Comparison of ENCODE assay signal across 8 cellular contexts in genomic region chr4:89158884-89159503, GRCh38. TPM values are rescaled to one million over a fixed set of nuclear protein-coding genes. Genes with fewer than 3 reads are reported as not detected.
A peak's percentile ranks its signal among the peaks of the same experiment; 100 is the strongest.
DNase-seq lines count a peak whose midpoint lies in the region; FAIRE-seq and TF ChIP-seq lines count a peak whose summit lies in the region.

No MANE protein-coding gene starts in this region.

- TF ChIP-seq CTCF in HL-60 (IDR thresholded peaks at IDR 0.05; ENCODE audit: insufficient read depth, low read length): peak; percentile 52
- peak; percentile 43 to 86 (median 76) for TF ChIP-seq CTCF in Peyer's patch (IDR thresholded peaks at IDR 0.05)
- TF ChIP-seq CTCF in epithelial cell of proximal tubule (conservative IDR thresholded peaks at IDR 0.05; ENCODE audit: low read depth, low read length): peak; percentile 72
- peak; percentile 79 for TF ChIP-seq CTCF in nephron progenitor cell (IDR thresholded peaks at IDR 0.05)

- no peaks in the 10 kb centered on the region for H3K9me3 Mint-ChIP-seq in nephron progenitor cell

- no peaks in the 10 kb centered on the region for H3K36me3 Mint-ChIP-seq in nephron progenitor cell (ENCODE audit: low read depth)

- no peaks in the 10 kb centered on the region for H3K9me3 ChIP-seq in Peyer's patch

- H3K4me3 ChIP-seq in HL-60 (replicated peaks; ENCODE audit: insufficient read depth, low read length) (no peak overlapping the region), Peyer's patch (no peak overlapping the region), epithelial cell of proximal tubule (ENCODE audit: low read depth, low read length) (no peak overlapping the region)

- H3K4me1 Mint-ChIP-seq in nephron progenitor cell: peaks cover 7% of the 10 kb centered on the region

- peak; percentile 80 for FAIRE-seq in GM12891 (lab: Jason Lieb, UNC)

- H3K4me1 ChIP-seq in Peyer's patch: no peaks in the 10 kb centered on the region

- no peak for TF ChIP-seq POLR2A in GM12891 (IDR thresholded peaks at IDR 0.05; ENCODE audit: low read depth, low read length)
- TF ChIP-seq POLR2A in Peyer's patch (IDR thresholded peaks at IDR 0.05): no peak

- DNase-seq in AG08396 (ENCODE audit: low spot score) (peak; percentile 35), GM12891 (ENCODE audit: insufficient read length, low spot score) (no peak), HL-60 (ENCODE audit: low read depth in 1 of 2, low spot score in 1 of 2) (peak in 1 of 2 experiments; percentile 4), Peyer's patch (no peak), epithelial cell of proximal tubule (ENCODE audit: low read depth) (no peak), nephron progenitor cell (no peak), KG1 (lab: John Stamatoyannopoulos, UW) (no peak), ureter (ENCODE audit: low spot score) (no peak)

- H3K4me3 Mint-ChIP-seq in nephron progenitor cell: no peak overlapping the region

- H3K27me3 ChIP-seq in HL-60 (ENCODE audit: insufficient read depth, poor library complexity, severe bottlenecking) (peaks cover 3% of the 10 kb centered on the region), Peyer's patch (no peaks in the 10 kb centered on the region)

- H3K27ac Mint-ChIP-seq in nephron progenitor cell: no peak overlapping the region

- H3K27ac ChIP-seq in HL-60 (replicated peaks) (no peak overlapping the region), Peyer's patch (no peak overlapping the region)

- H3K36me3 ChIP-seq in Peyer's patch: no peaks in the 10 kb centered on the region

- peaks cover 21% of the 10 kb centered on the region for H3K27me3 Mint-ChIP-seq in nephron progenitor cell (ENCODE audit: low read depth, poor library complexity)

TF ChIP-seq in GM12891, 5 proteins besides CTCF, POLR2A, EP300 and RAD21:
- TF ChIP-seq POLR2AphosphoS5 (IDR thresholded peaks at IDR 0.05; ENCODE audit: low read depth, low read length) (no peak), PAX5 (IDR thresholded peaks at IDR 0.05; ENCODE audit: insufficient read depth, low read length, severe bottlenecking) (no peak), SPI1 (IDR thresholded peaks at IDR 0.05; ENCODE audit: low read depth, low read length) (no peak), POU2F2 (IDR thresholded peaks at IDR 0.05; ENCODE audit: low read depth, low read length) (no peak), TAF1 (IDR thresholded peaks at IDR 0.05; ENCODE audit: low read depth, low read length) (no peak)

RNA-seq across cellular contexts. Expression of gene TIGD2, which starts 47.7 kb away (rescaled TPM):
- 1.8 TPM for polyA plus RNA-seq in GM12891 (2012; ENCODE audit: low read depth, missing spikeins)
- 10 to 100 TPM; 12.4 to 17.7 (median 14.2) TPM for total RNA-seq in Peyer's patch
- total RNA-seq in epithelial cell of proximal tubule: 3.2 and 6.7 TPM in 2 replicates
- total RNA-seq in ureter: 13.4 TPM
